Comparison of ENCODE assay signal across 27 cellular contexts in genomic region chr20:40925829-40926228, GRCh38.
"Had no signal": no experiment of that assay in that cellular context is flagged by ENCODE, and none has a peak within 500 bp of the region (broad histone marks: within the 10 kb centered on the region; RNA-seq: fewer than 3 reads in every experiment).

No MANE protein-coding gene starts in this region.

- H3K27me3 ChIP-seq: left lung, neural progenitor cell, neutrophil, ovary, sigmoid colon, spleen, tibial artery, uterus had no signal

- H3K36me3 ChIP-seq: left lung, lower lobe of right lung, neural progenitor cell, neutrophil, ovary, sigmoid colon, spleen, suprapubic skin, thoracic aorta, tibial artery, uterus had no signal

- H3K36me3 Mint-ChIP-seq: naive thymus-derived CD8-positive, alpha-beta T cell; neural progenitor cell; stimulated activated effector memory CD8-positive, alpha-beta T cell treated with anti-CD3 and anti-CD28 coated beads, Interleukin-12 subunit alpha, Interleukin-12 subunit beta, amount 100 ng/mL, for 72 hours had no signal

- DNase-seq: hippocampal formation; kidney glomerular epithelial cell; left colon; left lung; lower lobe of right lung; mammary epithelial cell; mesenchymal stem cell; naive thymus-derived CD8-positive, alpha-beta T cell; nephron progenitor cell; occipital lobe; ovary; right cardiac atrium; sigmoid colon; small intestine; spleen; stimulated activated CD4-positive, alpha-beta T cell treated with anti-CD3 and anti-CD28 coated beads, Interleukin-4, amount 100 ng/mL, for 24 hours; stimulated activated naive CD4-positive, alpha-beta T cell; tibial artery; trophoblast cell; uterus had no signal

- H3K9me3 Mint-ChIP-seq: naive thymus-derived CD8-positive, alpha-beta T cell; stimulated activated effector memory CD8-positive, alpha-beta T cell treated with anti-CD3 and anti-CD28 coated beads, Interleukin-12 subunit alpha, Interleukin-12 subunit beta, amount 100 ng/mL, for 72 hours; stimulated activated naive CD8-positive, alpha-beta T cell treated with anti-CD3 and anti-CD28 coated beads, Interleukin-15, Interleukin-2, amounts not matched to agents 100 ng/mL and 50 ng/mL, for 24 hours had no signal

- H3K4me2 ChIP-seq: neural progenitor cell had no signal

- H3K4me3 Mint-ChIP-seq: naive thymus-derived CD8-positive, alpha-beta T cell; nephron progenitor cell; neural progenitor cell; stimulated activated effector memory CD8-positive, alpha-beta T cell treated with anti-CD3 and anti-CD28 coated beads, Interleukin-12 subunit alpha, Interleukin-12 subunit beta, amount 100 ng/mL, for 72 hours; stimulated activated naive CD8-positive, alpha-beta T cell treated with anti-CD3 and anti-CD28 coated beads, Interleukin-15, Interleukin-2, amounts not matched to agents 100 ng/mL and 50 ng/mL, for 24 hours had no signal

- H3K27me3 Mint-ChIP-seq: stimulated activated naive CD8-positive, alpha-beta T cell treated with anti-CD3 and anti-CD28 coated beads, Interleukin-15, Interleukin-2, amounts not matched to agents 100 ng/mL and 50 ng/mL, for 24 hours had no signal

- ATAC-seq: left colon; left lung; lower lobe of right lung; naive thymus-derived CD8-positive, alpha-beta T cell; right cardiac atrium; stimulated activated effector memory CD8-positive, alpha-beta T cell treated with anti-CD3 and anti-CD28 coated beads, Interleukin-12 subunit alpha, Interleukin-12 subunit beta, amount 100 ng/mL, for 72 hours had no signal

- H3K27ac Mint-ChIP-seq: naive thymus-derived CD8-positive, alpha-beta T cell; nephron progenitor cell; neural progenitor cell; progenitor cell of endocrine pancreas; stimulated activated effector memory CD8-positive, alpha-beta T cell treated with anti-CD3 and anti-CD28 coated beads, Interleukin-12 subunit alpha, Interleukin-12 subunit beta, amount 100 ng/mL, for 72 hours; stimulated activated naive CD8-positive, alpha-beta T cell treated with anti-CD3 and anti-CD28 coated beads, Interleukin-15, Interleukin-2, amounts not matched to agents 100 ng/mL and 50 ng/mL, for 24 hours had no signal

- H2AFZ ChIP-seq: neural progenitor cell had no signal

- H3K4me1 Mint-ChIP-seq: nephron progenitor cell; stimulated activated effector memory CD8-positive, alpha-beta T cell treated with anti-CD3 and anti-CD28 coated beads, Interleukin-12 subunit alpha, Interleukin-12 subunit beta, amount 100 ng/mL, for 72 hours had no signal

- H3K9ac ChIP-seq: neural progenitor cell had no signal

- H3K27ac ChIP-seq: left lung, lower lobe of right lung, neural progenitor cell, neutrophil, ovary, sigmoid colon, spleen, suprapubic skin, thoracic aorta, tibial artery, uterus had no signal

- H3K4me1 ChIP-seq: left lung, lower lobe of right lung, neural progenitor cell, sigmoid colon, spleen, suprapubic skin, tibial artery, uterus had no signal

- H3K9me3 ChIP-seq: left lung, lower lobe of right lung, neutrophil, ovary, sigmoid colon, spleen, suprapubic skin, thoracic aorta, tibial artery, uterus had no signal

- H3K4me3 ChIP-seq: left lung, lower lobe of right lung, neural progenitor cell, ovary, sigmoid colon, spleen, suprapubic skin, thoracic aorta, tibial artery, uterus had no signal
